ENCODE assay signal across 12 cellular contexts in genomic region chr3:194256040-194256945, GRCh38.
A peak's percentile ranks its signal among the peaks of the same experiment; 100 is the strongest.
DNase-seq lines count a peak whose midpoint lies in the region; ATAC-seq and TF ChIP-seq lines count a peak whose summit lies in the region.
"Had no signal": no experiment of that assay in that cellular context is flagged by ENCODE, and none has a peak within 500 bp of the region (broad histone marks: within the 10 kb centered on the region; RNA-seq: fewer than 3 reads in every experiment).

No MANE protein-coding gene starts in this region.

- peak overlapping the region; percentile 78 for H3K4me3 Mint-ChIP-seq in T-helper 17 cell
- H3K4me3 Mint-ChIP-seq: mesothelial cell of epicardium had no signal

- H3K36me3 ChIP-seq in heart right ventricle (no peaks in the 10 kb centered on the region), upper lobe of left lung (no peaks in the 10 kb centered on the region)

- TF ChIP-seq EP300 in upper lobe of left lung (IDR thresholded peaks at IDR 0.05) = no peak

- peak overlapping the region in 7 of 10 donors; percentile 27 to 83 (median 68) for H3K27ac ChIP-seq in heart right ventricle
- peak overlapping the region; percentile 49 to 69 (median 52) for H3K27ac ChIP-seq in upper lobe of left lung

- no peaks in the 10 kb centered on the region for H3K27me3 Mint-ChIP-seq in T-helper 17 cell
- H3K27me3 Mint-ChIP-seq: stimulated activated naive CD8-positive, alpha-beta T cell treated with anti-CD3 and anti-CD28 coated beads, Interleukin-15, amount 100 ng/mL, for 72 hours had no signal

- TF ChIP-seq CTCF in heart right ventricle (IDR thresholded peaks at IDR 0.05) (no peak), upper lobe of left lung (IDR thresholded peaks at IDR 0.05) (no peak)

- peaks cover 14% of the 10 kb centered on the region for H3K4me1 Mint-ChIP-seq in T-helper 17 cell

- intact Hi-C loops in heart right ventricle (cut with DNase I) (loop anchor here in 1 of 10 donors (5.0 kb wide), 1 partner anchor 254 kb away; no protein-coding TSS in a partner anchor), Right ventricle myocardium superior (cut with DNase I) (no loop called here)

- 92 to 93% methylated on average over 12 of the region's 12 CpGs for WGBS in heart right ventricle, 2 donors
- WGBS in upper lobe of left lung, 2 donors = 90 to 92% methylated on average over 11 to 12 of the region's 12 CpGs

- H3K27ac Mint-ChIP-seq in T-helper 17 cell = peak overlapping the region; percentile 72
- H3K27ac Mint-ChIP-seq: mesothelial cell of epicardium had no signal

- no peak for TF ChIP-seq POLR2A in upper lobe of left lung (IDR thresholded peaks at IDR 0.05)

- peaks cover 0 to 4% (median 0%) of the 10 kb centered on the region in 7 donors for H3K27me3 ChIP-seq in heart right ventricle
- H3K27me3 ChIP-seq in upper lobe of left lung = no peaks in the 10 kb centered on the region
- H3K27me3 ChIP-seq: BE2C had no signal

- no peak for DNase-seq in heart right ventricle
- no peak for DNase-seq in Right ventricle myocardium superior
- no peak for DNase-seq in T-helper 17 cell
- peak; percentile 39 for DNase-seq in left lobe of liver (ENCODE audit: low spot score)
- peak in 1 of 2 donors; percentile 40 for DNase-seq in upper lobe of left lung
- no peak for DNase-seq in stimulated activated CD8-positive, alpha-beta memory T cell treated with anti-CD3 and anti-CD28 coated beads, Interleukin-4, amount 100 ng/mL, for 48 hours
- no peak for DNase-seq in NCI-H526 (lab: John Stamatoyannopoulos, UW)
- DNase-seq: NCI-H2081 had no signal

- no peaks in the 10 kb centered on the region for H3K36me3 Mint-ChIP-seq in T-helper 17 cell (ENCODE audit: low read depth)

- H3K4me3 ChIP-seq in heart right ventricle (no peak overlapping the region), upper lobe of left lung (no peak overlapping the region)

- no peak for ATAC-seq in heart right ventricle
- no peak for ATAC-seq in Right ventricle myocardium superior (ENCODE audit: poor library complexity)
- ATAC-seq in T-helper 17 cell = no peak
- no peak for ATAC-seq in left lobe of liver
- no peak for ATAC-seq in upper lobe of left lung (ENCODE audit: low FRiP score in 2 of 2)
- ATAC-seq in esophagus mucosa = no peak

- H3K9me3 ChIP-seq in heart right ventricle (peaks cover 0 to 9% (median 6%) of the 10 kb centered on the region in 11 donors), T-helper 17 cell (ENCODE audit: control insufficient read depth, low read length, poor library complexity, severe bottlenecking) (no peaks in the 10 kb centered on the region), upper lobe of left lung (peaks cover 0 to 7% (median 0%) of the 10 kb centered on the region in 4 donors)

- H3K4me1 ChIP-seq in heart right ventricle = peaks cover 0 to 30% (median 22%) of the 10 kb centered on the region in 9 donors
- H3K4me1 ChIP-seq in upper lobe of left lung = peaks cover 7 to 13% (median 8%) of the 10 kb centered on the region in 4 donors
